Comparison of ENCODE assay signal across 29 cellular contexts in genomic region chr4:158292156-158292555, GRCh38.
"Had no signal": no experiment of that assay in that cellular context is flagged by ENCODE, and none has a peak within 500 bp of the region (broad histone marks: within the 10 kb centered on the region; RNA-seq: fewer than 3 reads in every experiment).

No MANE protein-coding gene starts in this region.

- H3K27me3 Mint-ChIP-seq: progenitor cell of endocrine pancreas; stimulated activated memory B cell treated with anti-CD40 and anti-IgM and Interleukin-4, amounts not matched to agents 10 μg/mL and 1 μg/mL and 100 μg/mL, for 72 hours; stimulated activated naive CD8-positive, alpha-beta T cell treated with anti-CD3 and anti-CD28 coated beads, Interleukin-15, Interleukin-2, amounts not matched to agents 100 ng/mL and 50 ng/mL, for 24 hours had no signal

- H3K4me2 ChIP-seq: neural progenitor cell, smooth muscle cell had no signal

- H3K27me3 ChIP-seq: neural progenitor cell, ovary, spleen, stomach, thyroid gland, tibial nerve, upper lobe of left lung, uterus had no signal

- H3K79me2 ChIP-seq: parathyroid adenoma had no signal

- H3K4me3 Mint-ChIP-seq: naive B cell; nephron; neural progenitor cell; stimulated activated memory B cell treated with anti-CD40 and anti-IgM and Interleukin-4, amounts not matched to agents 10 μg/mL and 1 μg/mL and 100 μg/mL, for 72 hours; stimulated activated naive CD8-positive, alpha-beta T cell treated with anti-CD3 and anti-CD28 coated beads, Interleukin-15, Interleukin-2, amounts not matched to agents 100 ng/mL and 50 ng/mL, for 24 hours had no signal

- H3K36me3 Mint-ChIP-seq: naive B cell; naive thymus-derived CD8-positive, alpha-beta T cell; neural progenitor cell; stimulated activated memory B cell treated with anti-CD40 and anti-IgM and Interleukin-4, amounts not matched to agents 10 μg/mL and 1 μg/mL and 100 μg/mL, for 72 hours had no signal

- H3K36me3 ChIP-seq: neural progenitor cell, ovary, spleen, stomach, thoracic aorta, thyroid gland, tibial nerve, upper lobe of left lung, uterus had no signal

- H2AFZ ChIP-seq: neural progenitor cell, parathyroid adenoma had no signal

- H3K4me1 ChIP-seq: neural progenitor cell, parathyroid adenoma, psoas muscle, spleen, stomach, thyroid gland, tibial nerve, upper lobe of left lung, uterus had no signal

- H3K27ac ChIP-seq: neural progenitor cell, ovary, parathyroid adenoma, psoas muscle, skin epidermis, spleen, stomach, thoracic aorta, thyroid gland, tibial nerve, upper lobe of left lung, uterus had no signal

- ATAC-seq: naive thymus-derived CD8-positive, alpha-beta T cell; psoas muscle; right cardiac atrium; sciatic nerve; stimulated activated memory B cell treated with anti-CD40 and anti-IgM and Interleukin-4, amounts not matched to agents 10 μg/mL and 1 μg/mL and 100 μg/mL, for 72 hours had no signal

- H3K9me3 ChIP-seq: psoas muscle, thoracic aorta, thyroid gland, uterus had no signal

- DNase-seq: naive B cell; naive thymus-derived CD8-positive, alpha-beta T cell; occipital lobe; ovary; psoas muscle; right cardiac atrium; stimulated activated CD4-positive, alpha-beta T cell treated with anti-CD3 and anti-CD28 coated beads, Interleukin-12 subunit alpha, Interleukin-12 subunit beta, amount 100 ng/mL, for 4 hours; stimulated activated CD4-positive, alpha-beta T cell treated with anti-CD3 and anti-CD28 coated beads, Interleukin-1b, Interleukin-23, amount 100 ng/mL, for 48 hours; stimulated activated CD4-positive, alpha-beta T cell treated with anti-CD3 and anti-CD28 coated beads, Interleukin-4, amount 100 ng/mL, for 1 hour; stimulated activated CD4-positive, alpha-beta T cell treated with anti-CD3 and anti-CD28 coated beads, Interleukin-4, amount 100 ng/mL, for 4 hours; stimulated activated CD8-positive, alpha-beta memory T cell treated with anti-CD3 and anti-CD28 coated beads, Interleukin-4, amount 100 ng/mL, for 48 hours; stimulated activated naive CD4-positive, alpha-beta T cell treated with Interleukin-2 at 50 U/mL for 16 hours; stomach; thyroid gland; trophoblast cell; uterus had no signal

- H3K4me3 ChIP-seq: neural progenitor cell, ovary, psoas muscle, skin epidermis, smooth muscle cell, spleen, stomach, thoracic aorta, thyroid gland, tibial nerve, upper lobe of left lung, uterus had no signal

- H3K9ac ChIP-seq: neural progenitor cell, parathyroid adenoma had no signal

- H3K27ac Mint-ChIP-seq: naive thymus-derived CD8-positive, alpha-beta T cell; nephron; neural progenitor cell; progenitor cell of endocrine pancreas; stimulated activated memory B cell treated with anti-CD40 and anti-IgM and Interleukin-4, amounts not matched to agents 10 μg/mL and 1 μg/mL and 100 μg/mL, for 72 hours; stimulated activated naive CD8-positive, alpha-beta T cell treated with anti-CD3 and anti-CD28 coated beads, Interleukin-15, Interleukin-2, amounts not matched to agents 100 ng/mL and 50 ng/mL, for 24 hours had no signal

- H3K4me1 Mint-ChIP-seq: naive B cell; naive thymus-derived CD8-positive, alpha-beta T cell; nephron; stimulated activated memory B cell treated with anti-CD40 and anti-IgM and Interleukin-4, amounts not matched to agents 10 μg/mL and 1 μg/mL and 100 μg/mL, for 72 hours had no signal
